Comparison of ENCODE assay signal across 10 cellular contexts in genomic region chr10:15141136-15142067, GRCh38. TPM values are rescaled to one million over a fixed set of nuclear protein-coding genes. Genes with fewer than 3 reads are reported as not detected.
DNase-seq lines count a peak whose midpoint lies in the region; ATAC-seq and TF ChIP-seq lines count a peak whose summit lies in the region.
"Had no signal": no experiment of that assay in that cellular context is flagged by ENCODE, and none has a peak within 500 bp of the region (broad histone marks: within the 10 kb centered on the region; RNA-seq: fewer than 3 reads in every experiment).

No MANE protein-coding gene starts in this region.

- no peak overlapping the region for H3K4me3 ChIP-seq in Peyer's patch
- H3K4me3 ChIP-seq: skin epidermis had no signal

- no peak for TF ChIP-seq POLR2A in Peyer's patch (IDR thresholded peaks at IDR 0.05)

- peaks cover 4% of the 10 kb centered on the region for H3K36me3 Mint-ChIP-seq in mesothelial cell of epicardium

- no peaks in the 10 kb centered on the region for H3K27me3 ChIP-seq in Peyer's patch

- ATAC-seq in GM18861 (IDR thresholded peaks at IDR 0.05; ENCODE audit: unreplicated experiment) (peak; percentile 94), HG02759 (IDR thresholded peaks at IDR 0.05; ENCODE audit: unreplicated experiment) (peak; percentile 93)

- peaks cover 0 to 7% (median 0%) of the 10 kb centered on the region in 3 donors for H3K36me3 ChIP-seq in Peyer's patch

- H3K4me1 Mint-ChIP-seq in mesothelial cell of epicardium: peaks cover 14% of the 10 kb centered on the region

- DNase-seq in Peyer's patch (peak in 2 of 3 donors; percentile 51 to 62), mesothelial cell of epicardium (ENCODE audit: low spot score in 2 of 2, unreplicated experiment in 2 of 2) (no peak), GM03348 (ENCODE audit: low spot score) (no peak), SHP77 treated with DMSO at 0.1 percent for 48 hours (lab: John Stamatoyannopoulos, UW) (no peak), UCSD-AML1 (lab: John Stamatoyannopoulos, UW; ENCODE audit: unreplicated experiment) (no peak), NCI-H748 treated with DMSO at 0.1 percent for 48 hours (lab: John Stamatoyannopoulos, UW) (no peak)
- DNase-seq: IMR-90 had no signal

- H3K9me3 Mint-ChIP-seq in mesothelial cell of epicardium: no peaks in the 10 kb centered on the region

- no peak for TF ChIP-seq CTCF in Peyer's patch (IDR thresholded peaks at IDR 0.05)
- TF ChIP-seq CTCF in mesothelial cell of epicardium (IDR thresholded peaks at IDR 0.05; ENCODE audit: unreplicated experiment): no peak

- H3K4me1 ChIP-seq in Peyer's patch: no peaks in the 10 kb centered on the region

- H3K4me3 Mint-ChIP-seq in mesothelial cell of epicardium: no peak overlapping the region

- H3K27me3 Mint-ChIP-seq in mesothelial cell of epicardium (ENCODE audit: low read depth): no peaks in the 10 kb centered on the region

- H3K27ac ChIP-seq in Peyer's patch: no peak overlapping the region
- H3K27ac ChIP-seq: skin epidermis had no signal

- H3K9me3 ChIP-seq in Peyer's patch: no peaks in the 10 kb centered on the region

- H3K27ac Mint-ChIP-seq in mesothelial cell of epicardium: peak overlapping the region; percentile 52

RNA-seq across cellular contexts. Expression of gene NMT2, which starts 27.1 kb away (rescaled TPM):
- total RNA-seq in Peyer's patch (10 to 100 TPM; 13.2 to 27.9 (median 20.8) TPM), mesothelial cell of epicardium (19.3 to 21.9 TPM (median 20.0 TPM) in 3 replicates)

RNA-seq across cellular contexts. Expression of gene RPP38, which starts 44.2 kb away (rescaled TPM):
- total RNA-seq in Peyer's patch (10 to 100 TPM; 13.5 to 21.5 (median 19.6) TPM), mesothelial cell of epicardium (16.0 to 16.2 TPM (median 16.2 TPM) in 3 replicates)

RNA-seq across cellular contexts. Expression of gene ACBD7, which starts 52.8 kb away (rescaled TPM):
- 1 to 10 TPM in 1 of 4 donors, under 1 TPM in 1, not detected in 2; 0.70 to 1.1 TPM for total RNA-seq in Peyer's patch
- total RNA-seq in mesothelial cell of epicardium: 2.1 to 3.1 TPM (median 2.4 TPM) in 3 replicates

Comparison
In these comparisons a context has a peak if more than half of its experiments do, and no peak if none do; other contexts are left out.
1. DNase-seq: peak in Peyer's patch (2 of 3); none in mesothelial cell of epicardium (0 of 2), GM03348 (single experiment), SHP77 treated with DMSO at 0.1 percent for 48 hours (single experiment), UCSD-AML1 (single experiment) and NCI-H748 treated with DMSO at 0.1 percent for 48 hours (single experiment).